In the genomic region with DNA sequence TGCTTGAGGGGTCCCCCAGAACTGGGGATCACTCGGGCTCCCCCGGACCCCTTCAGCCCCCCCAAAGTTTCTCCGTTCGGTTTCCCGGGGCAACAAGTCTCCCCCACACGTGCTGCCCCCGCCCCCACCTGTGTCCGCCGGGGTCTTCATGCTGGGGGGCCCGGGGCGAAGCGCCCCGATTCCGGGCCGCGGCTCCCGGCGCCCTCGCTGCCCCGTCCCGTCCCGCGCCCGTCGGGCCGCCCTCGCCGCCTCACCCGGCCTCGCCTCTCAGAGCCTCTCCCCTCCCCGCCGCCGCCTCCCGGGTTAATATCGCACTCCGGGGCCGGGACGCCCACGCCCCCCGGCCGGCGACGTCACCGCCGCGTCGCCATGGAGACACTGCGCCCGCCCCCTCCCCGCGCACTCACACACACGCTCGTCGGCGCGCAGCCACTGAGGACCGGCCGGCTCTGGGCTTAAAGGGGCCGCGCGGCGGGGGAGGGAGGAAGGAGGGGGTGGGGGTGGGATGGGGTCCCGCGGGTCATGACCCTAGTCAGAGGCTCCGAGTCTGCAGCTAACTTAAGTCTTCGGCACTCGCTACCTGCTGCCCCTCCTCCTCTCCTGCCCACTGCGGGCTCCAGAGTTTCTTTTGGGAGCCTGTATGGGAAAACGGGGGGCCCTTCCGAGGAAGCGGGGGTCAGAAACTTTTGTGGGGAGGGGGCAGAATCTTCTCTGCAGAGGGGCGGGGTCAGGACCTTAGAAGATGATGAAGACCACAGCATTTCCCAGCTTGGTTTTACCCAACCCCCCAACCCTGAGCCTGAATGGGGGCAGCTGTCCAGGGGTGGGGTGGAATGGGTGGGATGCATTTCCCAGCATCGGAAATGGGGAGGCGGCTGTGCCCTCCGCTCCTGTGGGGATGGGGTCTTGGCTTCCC, we compare ENCODE assay signal across 1 cellular context.
TF ChIP-seq lines count a peak whose summit lies in the region.

A gene (minus strand): TSS at position 279 of the 916 bp plus-strand sequence. CDS start 129 bp downstream, at position 150.

TF ChIP-seq in K562, 482 proteins besides CTCF, POLR2A, EP300 and RAD21 (continued from another document and continues in another):
- TF ChIP-seq, protein P1, sequence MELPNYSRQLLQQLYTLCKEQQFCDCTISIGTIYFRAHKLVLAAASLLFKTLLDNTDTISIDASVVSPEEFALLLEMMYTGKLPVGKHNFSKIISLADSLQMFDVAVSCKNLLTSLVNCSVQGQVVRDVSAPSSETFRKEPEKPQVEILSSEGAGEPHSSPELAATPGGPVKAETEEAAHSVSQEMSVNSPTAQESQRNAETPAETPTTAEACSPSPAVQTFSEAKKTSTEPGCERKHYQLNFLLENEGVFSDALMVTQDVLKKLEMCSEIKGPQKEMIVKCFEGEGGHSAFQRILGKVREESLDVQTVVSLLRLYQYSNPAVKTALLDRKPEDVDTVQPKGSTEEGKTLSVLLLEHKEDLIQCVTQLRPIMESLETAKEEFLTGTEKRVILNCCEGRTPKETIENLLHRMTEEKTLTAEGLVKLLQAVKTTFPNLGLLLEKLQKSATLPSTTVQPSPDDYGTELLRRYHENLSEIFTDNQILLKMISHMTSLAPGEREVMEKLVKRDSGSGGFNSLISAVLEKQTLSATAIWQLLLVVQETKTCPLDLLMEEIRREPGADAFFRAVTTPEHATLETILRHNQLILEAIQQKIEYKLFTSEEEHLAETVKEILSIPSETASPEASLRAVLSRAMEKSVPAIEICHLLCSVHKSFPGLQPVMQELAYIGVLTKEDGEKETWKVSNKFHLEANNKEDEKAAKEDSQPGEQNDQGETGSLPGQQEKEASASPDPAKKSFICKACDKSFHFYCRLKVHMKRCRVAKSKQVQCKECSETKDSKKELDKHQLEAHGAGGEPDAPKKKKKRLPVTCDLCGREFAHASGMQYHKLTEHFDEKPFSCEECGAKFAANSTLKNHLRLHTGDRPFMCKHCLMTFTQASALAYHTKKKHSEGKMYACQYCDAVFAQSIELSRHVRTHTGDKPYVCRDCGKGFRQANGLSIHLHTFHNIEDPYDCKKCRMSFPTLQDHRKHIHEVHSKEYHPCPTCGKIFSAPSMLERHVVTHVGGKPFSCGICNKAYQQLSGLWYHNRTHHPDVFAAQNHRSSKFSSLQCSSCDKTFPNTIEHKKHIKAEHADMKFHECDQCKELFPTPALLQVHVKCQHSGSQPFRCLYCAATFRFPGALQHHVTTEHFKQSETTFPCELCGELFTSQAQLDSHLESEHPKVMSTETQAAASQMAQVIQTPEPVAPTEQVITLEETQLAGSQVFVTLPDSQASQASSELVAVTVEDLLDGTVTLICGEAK (IDR thresholded peaks at IDR 0.05) = no peak
- TF ChIP-seq, protein P1 (CRISPR knock-in tag; IDR thresholded peaks at IDR 0.05) = no peak
- TF ChIP-seq BRCA1 (IDR thresholded peaks at IDR 0.05) (no peak), BRCA1 (CRISPR knock-in tag; IDR thresholded peaks at IDR 0.05) (no peak), MEIS2 (IDR thresholded peaks at IDR 0.05; ENCODE audit: partially characterized antibody) (no peak), ZNF77 (CRISPR knock-in tag; IDR thresholded peaks at IDR 0.05) (no peak), PTTG1 (tag; IDR thresholded peaks at IDR 0.05; ENCODE audit: low read depth) (no peak), BRD4 (IDR thresholded peaks at IDR 0.05) (no peak; the same call in 1 of the 2 replicates), TSC22D4 (tag; IDR thresholded peaks at IDR 0.05) (no peak), SREBF2 (CRISPR knock-in tag; IDR thresholded peaks at IDR 0.05) (no peak), ETV5 (CRISPR knock-in tag; IDR thresholded peaks at IDR 0.05; ENCODE audit: low read depth) (no peak), ZKSCAN3 (CRISPR knock-in tag; IDR thresholded peaks at IDR 0.05) (no peak), ZNF830 (CRISPR knock-in tag; IDR thresholded peaks at IDR 0.05) (no peak), HNRNPK (IDR thresholded peaks at IDR 0.05; ENCODE audit: low read depth, low read length, poor library complexity, severe bottlenecking) (peak; percentile 80), C11orf30 (IDR thresholded peaks at IDR 0.05; ENCODE audit: low read depth) (no peak)
- TF ChIP-seq, protein P2, sequence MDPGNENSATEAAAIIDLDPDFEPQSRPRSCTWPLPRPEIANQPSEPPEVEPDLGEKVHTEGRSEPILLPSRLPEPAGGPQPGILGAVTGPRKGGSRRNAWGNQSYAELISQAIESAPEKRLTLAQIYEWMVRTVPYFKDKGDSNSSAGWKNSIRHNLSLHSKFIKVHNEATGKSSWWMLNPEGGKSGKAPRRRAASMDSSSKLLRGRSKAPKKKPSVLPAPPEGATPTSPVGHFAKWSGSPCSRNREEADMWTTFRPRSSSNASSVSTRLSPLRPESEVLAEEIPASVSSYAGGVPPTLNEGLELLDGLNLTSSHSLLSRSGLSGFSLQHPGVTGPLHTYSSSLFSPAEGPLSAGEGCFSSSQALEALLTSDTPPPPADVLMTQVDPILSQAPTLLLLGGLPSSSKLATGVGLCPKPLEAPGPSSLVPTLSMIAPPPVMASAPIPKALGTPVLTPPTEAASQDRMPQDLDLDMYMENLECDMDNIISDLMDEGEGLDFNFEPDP (CRISPR knock-in tag; IDR thresholded peaks at IDR 0.05) = no peak
- TF ChIP-seq, protein P3, sequence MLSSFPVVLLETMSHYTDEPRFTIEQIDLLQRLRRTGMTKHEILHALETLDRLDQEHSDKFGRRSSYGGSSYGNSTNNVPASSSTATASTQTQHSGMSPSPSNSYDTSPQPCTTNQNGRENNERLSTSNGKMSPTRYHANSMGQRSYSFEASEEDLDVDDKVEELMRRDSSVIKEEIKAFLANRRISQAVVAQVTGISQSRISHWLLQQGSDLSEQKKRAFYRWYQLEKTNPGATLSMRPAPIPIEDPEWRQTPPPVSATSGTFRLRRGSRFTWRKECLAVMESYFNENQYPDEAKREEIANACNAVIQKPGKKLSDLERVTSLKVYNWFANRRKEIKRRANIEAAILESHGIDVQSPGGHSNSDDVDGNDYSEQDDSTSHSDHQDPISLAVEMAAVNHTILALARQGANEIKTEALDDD (IDR thresholded peaks at IDR 0.05) = no peak
- TF ChIP-seq, protein P4, sequence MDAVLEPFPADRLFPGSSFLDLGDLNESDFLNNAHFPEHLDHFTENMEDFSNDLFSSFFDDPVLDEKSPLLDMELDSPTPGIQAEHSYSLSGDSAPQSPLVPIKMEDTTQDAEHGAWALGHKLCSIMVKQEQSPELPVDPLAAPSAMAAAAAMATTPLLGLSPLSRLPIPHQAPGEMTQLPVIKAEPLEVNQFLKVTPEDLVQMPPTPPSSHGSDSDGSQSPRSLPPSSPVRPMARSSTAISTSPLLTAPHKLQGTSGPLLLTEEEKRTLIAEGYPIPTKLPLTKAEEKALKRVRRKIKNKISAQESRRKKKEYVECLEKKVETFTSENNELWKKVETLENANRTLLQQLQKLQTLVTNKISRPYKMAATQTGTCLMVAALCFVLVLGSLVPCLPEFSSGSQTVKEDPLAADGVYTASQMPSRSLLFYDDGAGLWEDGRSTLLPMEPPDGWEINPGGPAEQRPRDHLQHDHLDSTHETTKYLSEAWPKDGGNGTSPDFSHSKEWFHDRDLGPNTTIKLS (IDR thresholded peaks at IDR 0.05; ENCODE audit: borderline replicate concordance, low read depth) = no peak
- TF ChIP-seq, protein P5, sequence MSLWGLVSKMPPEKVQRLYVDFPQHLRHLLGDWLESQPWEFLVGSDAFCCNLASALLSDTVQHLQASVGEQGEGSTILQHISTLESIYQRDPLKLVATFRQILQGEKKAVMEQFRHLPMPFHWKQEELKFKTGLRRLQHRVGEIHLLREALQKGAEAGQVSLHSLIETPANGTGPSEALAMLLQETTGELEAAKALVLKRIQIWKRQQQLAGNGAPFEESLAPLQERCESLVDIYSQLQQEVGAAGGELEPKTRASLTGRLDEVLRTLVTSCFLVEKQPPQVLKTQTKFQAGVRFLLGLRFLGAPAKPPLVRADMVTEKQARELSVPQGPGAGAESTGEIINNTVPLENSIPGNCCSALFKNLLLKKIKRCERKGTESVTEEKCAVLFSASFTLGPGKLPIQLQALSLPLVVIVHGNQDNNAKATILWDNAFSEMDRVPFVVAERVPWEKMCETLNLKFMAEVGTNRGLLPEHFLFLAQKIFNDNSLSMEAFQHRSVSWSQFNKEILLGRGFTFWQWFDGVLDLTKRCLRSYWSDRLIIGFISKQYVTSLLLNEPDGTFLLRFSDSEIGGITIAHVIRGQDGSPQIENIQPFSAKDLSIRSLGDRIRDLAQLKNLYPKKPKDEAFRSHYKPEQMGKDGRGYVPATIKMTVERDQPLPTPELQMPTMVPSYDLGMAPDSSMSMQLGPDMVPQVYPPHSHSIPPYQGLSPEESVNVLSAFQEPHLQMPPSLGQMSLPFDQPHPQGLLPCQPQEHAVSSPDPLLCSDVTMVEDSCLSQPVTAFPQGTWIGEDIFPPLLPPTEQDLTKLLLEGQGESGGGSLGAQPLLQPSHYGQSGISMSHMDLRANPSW (CRISPR knock-in tag; IDR thresholded peaks at IDR 0.05) = no peak
- TF ChIP-seq, protein P6, sequence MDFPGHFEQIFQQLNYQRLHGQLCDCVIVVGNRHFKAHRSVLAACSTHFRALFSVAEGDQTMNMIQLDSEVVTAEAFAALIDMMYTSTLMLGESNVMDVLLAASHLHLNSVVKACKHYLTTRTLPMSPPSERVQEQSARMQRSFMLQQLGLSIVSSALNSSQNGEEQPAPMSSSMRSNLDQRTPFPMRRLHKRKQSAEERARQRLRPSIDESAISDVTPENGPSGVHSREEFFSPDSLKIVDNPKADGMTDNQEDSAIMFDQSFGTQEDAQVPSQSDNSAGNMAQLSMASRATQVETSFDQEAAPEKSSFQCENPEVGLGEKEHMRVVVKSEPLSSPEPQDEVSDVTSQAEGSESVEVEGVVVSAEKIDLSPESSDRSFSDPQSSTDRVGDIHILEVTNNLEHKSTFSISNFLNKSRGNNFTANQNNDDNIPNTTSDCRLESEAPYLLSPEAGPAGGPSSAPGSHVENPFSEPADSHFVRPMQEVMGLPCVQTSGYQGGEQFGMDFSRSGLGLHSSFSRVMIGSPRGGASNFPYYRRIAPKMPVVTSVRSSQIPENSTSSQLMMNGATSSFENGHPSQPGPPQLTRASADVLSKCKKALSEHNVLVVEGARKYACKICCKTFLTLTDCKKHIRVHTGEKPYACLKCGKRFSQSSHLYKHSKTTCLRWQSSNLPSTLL (IDR thresholded peaks at IDR 0.05) = no peak
- TF ChIP-seq, protein P7, sequence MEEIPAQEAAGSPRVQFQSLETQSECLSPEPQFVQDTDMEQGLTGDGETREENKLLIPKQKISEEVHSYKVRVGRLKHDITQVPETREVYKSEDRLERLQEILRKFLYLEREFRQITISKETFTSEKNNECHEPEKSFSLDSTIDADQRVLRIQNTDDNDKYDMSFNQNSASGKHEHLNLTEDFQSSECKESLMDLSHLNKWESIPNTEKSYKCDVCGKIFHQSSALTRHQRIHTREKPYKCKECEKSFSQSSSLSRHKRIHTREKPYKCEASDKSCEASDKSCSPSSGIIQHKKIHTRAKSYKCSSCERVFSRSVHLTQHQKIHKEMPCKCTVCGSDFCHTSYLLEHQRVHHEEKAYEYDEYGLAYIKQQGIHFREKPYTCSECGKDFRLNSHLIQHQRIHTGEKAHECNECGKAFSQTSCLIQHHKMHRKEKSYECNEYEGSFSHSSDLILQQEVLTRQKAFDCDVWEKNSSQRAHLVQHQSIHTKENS (CRISPR knock-in tag; IDR thresholded peaks at IDR 0.05) = no peak
- TF ChIP-seq, protein P8, sequence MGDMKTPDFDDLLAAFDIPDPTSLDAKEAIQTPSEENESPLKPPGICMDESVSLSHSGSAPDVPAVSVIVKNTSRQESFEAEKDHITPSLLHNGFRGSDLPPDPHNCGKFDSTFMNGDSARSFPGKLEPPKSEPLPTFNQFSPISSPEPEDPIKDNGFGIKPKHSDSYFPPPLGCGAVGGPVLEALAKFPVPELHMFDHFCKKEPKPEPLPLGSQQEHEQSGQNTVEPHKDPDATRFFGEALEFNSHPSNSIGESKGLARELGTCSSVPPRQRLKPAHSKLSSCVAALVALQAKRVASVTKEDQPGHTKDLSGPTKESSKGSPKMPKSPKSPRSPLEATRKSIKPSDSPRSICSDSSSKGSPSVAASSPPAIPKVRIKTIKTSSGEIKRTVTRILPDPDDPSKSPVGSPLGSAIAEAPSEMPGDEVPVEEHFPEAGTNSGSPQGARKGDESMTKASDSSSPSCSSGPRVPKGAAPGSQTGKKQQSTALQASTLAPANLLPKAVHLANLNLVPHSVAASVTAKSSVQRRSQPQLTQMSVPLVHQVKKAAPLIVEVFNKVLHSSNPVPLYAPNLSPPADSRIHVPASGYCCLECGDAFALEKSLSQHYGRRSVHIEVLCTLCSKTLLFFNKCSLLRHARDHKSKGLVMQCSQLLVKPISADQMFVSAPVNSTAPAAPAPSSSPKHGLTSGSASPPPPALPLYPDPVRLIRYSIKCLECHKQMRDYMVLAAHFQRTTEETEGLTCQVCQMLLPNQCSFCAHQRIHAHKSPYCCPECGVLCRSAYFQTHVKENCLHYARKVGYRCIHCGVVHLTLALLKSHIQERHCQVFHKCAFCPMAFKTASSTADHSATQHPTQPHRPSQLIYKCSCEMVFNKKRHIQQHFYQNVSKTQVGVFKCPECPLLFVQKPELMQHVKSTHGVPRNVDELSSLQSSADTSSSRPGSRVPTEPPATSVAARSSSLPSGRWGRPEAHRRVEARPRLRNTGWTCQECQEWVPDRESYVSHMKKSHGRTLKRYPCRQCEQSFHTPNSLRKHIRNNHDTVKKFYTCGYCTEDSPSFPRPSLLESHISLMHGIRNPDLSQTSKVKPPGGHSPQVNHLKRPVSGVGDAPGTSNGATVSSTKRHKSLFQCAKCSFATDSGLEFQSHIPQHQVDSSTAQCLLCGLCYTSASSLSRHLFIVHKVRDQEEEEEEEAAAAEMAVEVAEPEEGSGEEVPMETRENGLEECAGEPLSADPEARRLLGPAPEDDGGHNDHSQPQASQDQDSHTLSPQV (IDR thresholded peaks at IDR 0.05) = no peak
